Comparison of ENCODE assay signal across 8 cellular contexts in the genomic region with DNA sequence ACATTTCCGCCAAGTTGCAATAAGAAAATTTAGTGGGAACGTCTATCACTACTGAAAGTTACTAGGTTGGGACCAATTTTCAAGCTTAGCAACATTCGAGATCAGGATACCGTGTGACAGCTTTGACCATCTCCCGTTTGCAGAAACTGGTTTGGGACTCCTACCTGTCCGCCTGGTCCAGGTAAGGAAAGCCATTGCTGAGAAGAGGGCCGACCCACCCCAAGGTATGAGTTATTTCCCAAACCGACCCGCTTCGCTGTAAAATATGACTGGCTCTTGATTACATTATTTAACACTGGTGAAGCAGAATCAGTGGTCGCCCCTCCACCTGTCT. TPM values are rescaled to one million over a fixed set of nuclear protein-coding genes. Genes with fewer than 3 reads are reported as not detected.
DNase-seq lines count a peak whose midpoint lies in the region; ATAC-seq and TF ChIP-seq lines count a peak whose summit lies in the region.

No MANE protein-coding gene starts in this region.

- ATAC-seq in RWPE2 (ENCODE audit: low read depth) = peak; percentile 41; the same call in 2 of the 3 replicates
- no peak for ATAC-seq in GM19452 (IDR thresholded peaks at IDR 0.05; ENCODE audit: unreplicated experiment)

- H3K27ac ChIP-seq in RWPE2 (ENCODE audit: poor library complexity, severe bottlenecking) (no peak overlapping the region), sigmoid colon (peak overlapping the region; percentile 93 to 96 (median 94))

- H3K36me3 ChIP-seq in RWPE2 (ENCODE audit: low read depth) (no peaks in the 10 kb centered on the region), sigmoid colon (no peaks in the 10 kb centered on the region)

- H3K4me1 ChIP-seq in RWPE2 (ENCODE audit: insufficient read depth, poor library complexity, severe bottlenecking) = no peaks in the 10 kb centered on the region
- H3K4me1 ChIP-seq in sigmoid colon = peaks cover 0 to 22% (median 18%) of the 10 kb centered on the region in 4 donors

- H3K27me3 ChIP-seq in RWPE2 (ENCODE audit: insufficient read depth, poor library complexity, severe bottlenecking) = no peaks in the 10 kb centered on the region
- H3K27me3 ChIP-seq in sigmoid colon = no peaks in the 10 kb centered on the region

- WGBS in sigmoid colon, 2 donors = 8 to 9% methylated on average over 11 of the region's 11 CpGs

- intact Hi-C loops in sigmoid colon (cut with DNase I) = loop anchor here (1.0 to 5.0 kb wide), 4 partner anchors 48 to 763 kb away; a partner anchor contains a TSS

- TF ChIP-seq CTCF in GM13976 (IDR thresholded peaks at IDR 0.05; ENCODE audit: borderline replicate concordance, control extremely low read depth, extremely low read depth, insufficient read depth, missing control alignments) (no peak), RWPE2 (IDR thresholded peaks at IDR 0.05; ENCODE audit: poor library complexity, severe bottlenecking) (no peak), sigmoid colon (IDR thresholded peaks at IDR 0.05) (no peak)

- DNase-seq in GM13976 (ENCODE audit: low spot score) = peak; percentile 21
- no peak for DNase-seq in RWPE2 (ENCODE audit: low spot score)
- DNase-seq in fibroblast of peridontal ligament (ENCODE audit: extremely low read depth) = peak; percentile 12
- DNase-seq in sigmoid colon = no peak
- DNase-seq in amniotic stem cell (lab: John Stamatoyannopoulos, UW) = no peak
- no peak for DNase-seq in cerebellum (ENCODE audit: low spot score)
- DNase-seq in SIG-M5 treated with dmso at 0.1 percent for 504 hours (lab: John Stamatoyannopoulos, UW; ENCODE audit: unreplicated experiment) = no peak

- H3K4me3 ChIP-seq in RWPE2 (ENCODE audit: severe bottlenecking) = peak overlapping the region; percentile 52
- peak overlapping the region; percentile 54 to 78 (median 64) for H3K4me3 ChIP-seq in sigmoid colon

- TF ChIP-seq EP300 in sigmoid colon (IDR thresholded peaks at IDR 0.05) = no peak

- no peaks in the 10 kb centered on the region for H3K9me3 ChIP-seq in RWPE2 (ENCODE audit: severe bottlenecking)
- H3K9me3 ChIP-seq in sigmoid colon = no peaks in the 10 kb centered on the region

- in situ Hi-C loops in GM13976 (cut with MboI; ENCODE audit: low sequenced_read_pairs, unreplicated experiment) = no loop called here

- TF ChIP-seq POLR2A in sigmoid colon (IDR thresholded peaks at IDR 0.05) = no peak

RNA-seq across cellular contexts. Expression of a gene that starts 0.3 kb away (rescaled TPM):
- total RNA-seq in sigmoid colon (1 to 10 TPM in 2 of 4 donors, under 1 TPM in 1, not detected in 1; 0.36 to 1.2 (median 1.1) TPM), cerebellum (5.2 TPM)
- polyA plus RNA-seq in sigmoid colon = under 1 TPM in 1 of 3 donors, not detected in 2; 0.13 TPM

RNA-seq across cellular contexts. Expression of a gene that starts 0.3 kb away (rescaled TPM):
- total RNA-seq in sigmoid colon = 10 to 100 TPM; 38.0 to 63.5 (median 49.4) TPM
- polyA plus RNA-seq in sigmoid colon = 10 to 100 TPM; 13.5 to 30.0 (median 18.5) TPM
- 31.8 TPM for total RNA-seq in cerebellum

RNA-seq across cellular contexts. Expression of a gene that starts 56.0 kb away (rescaled TPM):
- total RNA-seq in sigmoid colon = 10 to 100 TPM; 19.4 to 24.0 (median 22.5) TPM
- 10 to 100 TPM; 22.4 to 40.2 (median 26.4) TPM for polyA plus RNA-seq in sigmoid colon
- 38.5 TPM for total RNA-seq in cerebellum

Comparison
In these comparisons a context has a peak if more than half of its experiments do, and no peak if none do; other contexts are left out.
1. DNase-seq: peak in GM13976 (single experiment) and fibroblast of peridontal ligament (single experiment); none in RWPE2 (single experiment), sigmoid colon (single experiment), amniotic stem cell (single experiment), cerebellum (single experiment) and SIG-M5 treated with dmso at 0.1 percent for 504 hours (single experiment).